1 cellular context compared by ENCODE assay signal in genomic region chr20:19993937-19994667, GRCh38.
TF ChIP-seq lines count a peak whose summit lies in the region.

No MANE protein-coding gene starts in this region.

TF ChIP-seq in GM23338, 12 proteins besides CTCF, POLR2A, EP300 and RAD21 (continued from another document):
- TF ChIP-seq ZNF462 (CRISPR knock-in tag; IDR thresholded peaks at IDR 0.05), result no peak
- TF ChIP-seq NANOG (IDR thresholded peaks at IDR 0.05; ENCODE audit: borderline replicate concordance), result no peak
- TF ChIP-seq EZH2 (IDR thresholded peaks at IDR 0.05; ENCODE audit: low read depth, unreplicated experiment), result no peak
- no peak for TF ChIP-seq REST (IDR thresholded peaks at IDR 0.05; ENCODE audit: unreplicated experiment)
- TF ChIP-seq STAT1 (IDR thresholded peaks at IDR 0.05; ENCODE audit: unreplicated experiment), result no peak
- no peak for TF ChIP-seq POLR2AphosphoS5 (IDR thresholded peaks at IDR 0.05; ENCODE audit: low read depth)
- no peak for TF ChIP-seq ZNF331 (CRISPR knock-in tag; IDR thresholded peaks at IDR 0.05; ENCODE audit: low read depth)
- TF ChIP-seq CREB1 (CRISPR knock-in tag; IDR thresholded peaks at IDR 0.05; ENCODE audit: low read depth), result no peak
- TF ChIP-seq ZNF114 (CRISPR knock-in tag; IDR thresholded peaks at IDR 0.05), result no peak
- TF ChIP-seq JUNB (IDR thresholded peaks at IDR 0.05; ENCODE audit: unreplicated experiment), result no peak
- TF ChIP-seq EZH2phosphoT487 (IDR thresholded peaks at IDR 0.05; ENCODE audit: unreplicated experiment), result no peak
